ENCODE assay signal across 1 cellular context in genomic region chr1:182235952-182236650, GRCh38.
TF ChIP-seq lines count a peak whose summit lies in the region.

No MANE protein-coding gene starts in this region.

TF ChIP-seq in K562, 482 proteins besides CTCF, POLR2A, EP300 and RAD21 (continued from another document and continues in another):
- TF ChIP-seq ZNF282 (CRISPR knock-in tag; IDR thresholded peaks at IDR 0.05), result no peak
- TF ChIP-seq, protein P1, sequence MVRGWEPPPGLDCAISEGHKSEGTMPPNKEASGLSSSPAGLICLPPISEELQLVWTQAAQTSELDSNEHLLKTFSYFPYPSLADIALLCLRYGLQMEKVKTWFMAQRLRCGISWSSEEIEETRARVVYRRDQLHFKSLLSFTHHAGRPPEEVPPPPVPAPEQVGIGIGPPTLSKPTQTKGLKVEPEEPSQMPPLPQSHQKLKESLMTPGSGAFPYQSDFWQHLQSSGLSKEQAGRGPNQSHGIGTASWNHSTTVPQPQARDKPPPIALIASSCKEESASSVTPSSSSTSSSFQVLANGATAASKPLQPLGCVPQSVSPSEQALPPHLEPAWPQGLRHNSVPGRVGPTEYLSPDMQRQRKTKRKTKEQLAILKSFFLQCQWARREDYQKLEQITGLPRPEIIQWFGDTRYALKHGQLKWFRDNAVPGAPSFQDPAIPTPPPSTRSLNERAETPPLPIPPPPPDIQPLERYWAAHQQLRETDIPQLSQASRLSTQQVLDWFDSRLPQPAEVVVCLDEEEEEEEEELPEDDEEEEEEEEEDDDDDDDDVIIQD (CRISPR knock-in tag; IDR thresholded peaks at IDR 0.05), result no peak
- peak; percentile 47; the same call in 1 of the 2 replicates for TF ChIP-seq ESRRA (IDR thresholded peaks at IDR 0.05; ENCODE audit: borderline replicate concordance, low read depth)
- peak; percentile 91 for TF ChIP-seq BHLHE40 (IDR thresholded peaks at IDR 0.05; ENCODE audit: low read length)
- TF ChIP-seq E2F6 (IDR thresholded peaks at IDR 0.05; ENCODE audit: borderline replicate concordance in 1 of 2, extremely low read depth in 1 of 2, insufficient read depth in 1 of 2, insufficient read length in 1 of 2, low read depth in 1 of 2, low read length in 1 of 2, poor library complexity in 1 of 2, severe bottlenecking in 1 of 2), result no peak
- TF ChIP-seq ZNF561 (CRISPR knock-in tag; conservative IDR thresholded peaks at IDR 0.05), result no peak
- peak; percentile 84 for TF ChIP-seq ZKSCAN8 (CRISPR knock-in tag; IDR thresholded peaks at IDR 0.05)
- no peak; a peak in 1 of 4 replicates for TF ChIP-seq MLLT1 (IDR thresholded peaks at IDR 0.05)
- TF ChIP-seq SPI1 (IDR thresholded peaks at IDR 0.05; ENCODE audit: borderline replicate concordance, low read depth, low read length), result no peak
- TF ChIP-seq EZH2 (IDR thresholded peaks at IDR 0.05; ENCODE audit: borderline replicate concordance, low read depth, low read length), result no peak
- TF ChIP-seq PHF20 (IDR thresholded peaks at IDR 0.05; ENCODE audit: partially characterized antibody), result no peak
- TF ChIP-seq HNRNPL (IDR thresholded peaks at IDR 0.05; ENCODE audit: low read depth, low read length), result no peak
- TF ChIP-seq SAFB2 (IDR thresholded peaks at IDR 0.05; ENCODE audit: borderline replicate concordance, low read depth, low read length, severe bottlenecking), result no peak
- peak; percentile 33 for TF ChIP-seq DACH1 (IDR thresholded peaks at IDR 0.05; ENCODE audit: partially characterized antibody)
- no peak for TF ChIP-seq NFATC3 (IDR thresholded peaks at IDR 0.05)
- peak; percentile 31 to 57; a peak in 2 of 4 replicates for TF ChIP-seq ARNT (IDR thresholded peaks at IDR 0.05)
- TF ChIP-seq CHD1 (IDR thresholded peaks at IDR 0.05; ENCODE audit: low read length), result no peak
- peak; percentile 67 for TF ChIP-seq SMAD4 (CRISPR knock-in tag; conservative IDR thresholded peaks at IDR 0.05)
- TF ChIP-seq NR2F6 (CRISPR knock-in tag; IDR thresholded peaks at IDR 0.05), result no peak
- TF ChIP-seq, protein P2, sequence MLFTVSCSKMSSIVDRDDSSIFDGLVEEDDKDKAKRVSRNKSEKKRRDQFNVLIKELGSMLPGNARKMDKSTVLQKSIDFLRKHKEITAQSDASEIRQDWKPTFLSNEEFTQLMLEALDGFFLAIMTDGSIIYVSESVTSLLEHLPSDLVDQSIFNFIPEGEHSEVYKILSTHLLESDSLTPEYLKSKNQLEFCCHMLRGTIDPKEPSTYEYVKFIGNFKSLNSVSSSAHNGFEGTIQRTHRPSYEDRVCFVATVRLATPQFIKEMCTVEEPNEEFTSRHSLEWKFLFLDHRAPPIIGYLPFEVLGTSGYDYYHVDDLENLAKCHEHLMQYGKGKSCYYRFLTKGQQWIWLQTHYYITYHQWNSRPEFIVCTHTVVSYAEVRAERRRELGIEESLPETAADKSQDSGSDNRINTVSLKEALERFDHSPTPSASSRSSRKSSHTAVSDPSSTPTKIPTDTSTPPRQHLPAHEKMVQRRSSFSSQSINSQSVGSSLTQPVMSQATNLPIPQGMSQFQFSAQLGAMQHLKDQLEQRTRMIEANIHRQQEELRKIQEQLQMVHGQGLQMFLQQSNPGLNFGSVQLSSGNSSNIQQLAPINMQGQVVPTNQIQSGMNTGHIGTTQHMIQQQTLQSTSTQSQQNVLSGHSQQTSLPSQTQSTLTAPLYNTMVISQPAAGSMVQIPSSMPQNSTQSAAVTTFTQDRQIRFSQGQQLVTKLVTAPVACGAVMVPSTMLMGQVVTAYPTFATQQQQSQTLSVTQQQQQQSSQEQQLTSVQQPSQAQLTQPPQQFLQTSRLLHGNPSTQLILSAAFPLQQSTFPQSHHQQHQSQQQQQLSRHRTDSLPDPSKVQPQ (CRISPR knock-in tag; IDR thresholded peaks at IDR 0.05; ENCODE audit: borderline replicate concordance), result no peak
- TF ChIP-seq RBM34 (IDR thresholded peaks at IDR 0.05; ENCODE audit: borderline replicate concordance, insufficient read depth, low read length), result no peak
- no peak for TF ChIP-seq POLR2AphosphoS2 (IDR thresholded peaks at IDR 0.05; ENCODE audit: low read length)
- TF ChIP-seq ZNF197 (CRISPR knock-in tag; IDR thresholded peaks at IDR 0.05; ENCODE audit: low read depth), result peak; percentile 80; the same call in 1 of the 2 replicates
- TF ChIP-seq HDAC3 (IDR thresholded peaks at IDR 0.05; ENCODE audit: borderline replicate concordance, partially characterized antibody), result peak; percentile 86
- no peak for TF ChIP-seq BMI1 (IDR thresholded peaks at IDR 0.05; ENCODE audit: low read length)
- no peak for TF ChIP-seq ZNF324 (CRISPR knock-in tag; IDR thresholded peaks at IDR 0.05)
- TF ChIP-seq ZNF41 (CRISPR knock-in tag; conservative IDR thresholded peaks at IDR 0.05), result no peak
- no peak for TF ChIP-seq MTF1 (CRISPR knock-in tag; IDR thresholded peaks at IDR 0.05; ENCODE audit: borderline replicate concordance)
- no peak for TF ChIP-seq MED1 (CRISPR knock-in tag; IDR thresholded peaks at IDR 0.05; ENCODE audit: borderline replicate concordance)
- TF ChIP-seq CBX1 (IDR thresholded peaks at IDR 0.05; ENCODE audit: low read depth), result no peak
- TF ChIP-seq, protein P3, sequence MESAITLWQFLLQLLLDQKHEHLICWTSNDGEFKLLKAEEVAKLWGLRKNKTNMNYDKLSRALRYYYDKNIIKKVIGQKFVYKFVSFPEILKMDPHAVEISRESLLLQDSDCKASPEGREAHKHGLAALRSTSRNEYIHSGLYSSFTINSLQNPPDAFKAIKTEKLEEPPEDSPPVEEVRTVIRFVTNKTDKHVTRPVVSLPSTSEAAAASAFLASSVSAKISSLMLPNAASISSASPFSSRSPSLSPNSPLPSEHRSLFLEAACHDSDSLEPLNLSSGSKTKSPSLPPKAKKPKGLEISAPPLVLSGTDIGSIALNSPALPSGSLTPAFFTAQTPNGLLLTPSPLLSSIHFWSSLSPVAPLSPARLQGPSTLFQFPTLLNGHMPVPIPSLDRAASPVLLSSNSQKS (CRISPR knock-in tag; IDR thresholded peaks at IDR 0.05), result no peak
- TF ChIP-seq MGA (IDR thresholded peaks at IDR 0.05), result peak; percentile 41
- TF ChIP-seq XRCC3 (IDR thresholded peaks at IDR 0.05), result no peak
- TF ChIP-seq FOXJ3 (CRISPR knock-in tag; IDR thresholded peaks at IDR 0.05), result no peak
- TF ChIP-seq SMAD1 (IDR thresholded peaks at IDR 0.05; ENCODE audit: low read depth, low read length, partially characterized antibody), result peak; percentile 81
- TF ChIP-seq HSF4 (CRISPR knock-in tag; IDR thresholded peaks at IDR 0.05; ENCODE audit: borderline replicate concordance), result peak; percentile 49; the same call in 1 of the 2 replicates
- no peak for TF ChIP-seq FOXP1 (CRISPR knock-in tag; IDR thresholded peaks at IDR 0.05)
- no peak for TF ChIP-seq E4F1 (CRISPR knock-in tag; IDR thresholded peaks at IDR 0.05; ENCODE audit: borderline replicate concordance)
